Comparison of ENCODE assay signal across 27 cellular contexts in genomic region chr6:101286146-101286545, GRCh38.
"Had no signal": no experiment of that assay in that cellular context is flagged by ENCODE, and none has a peak within 500 bp of the region (broad histone marks: within the 10 kb centered on the region; RNA-seq: fewer than 3 reads in every experiment).

No MANE protein-coding gene starts in this region.

- H3K4me3 Mint-ChIP-seq: activated CD4-positive, alpha-beta memory T cell treated with anti-CD3 and anti-CD28 coated beads, Interleukin-2, amount 10 ng/mL, durations not matched to agents 7 days and 5 days; activated CD4-positive, alpha-beta T cell treated with anti-CD3 and anti-CD28 coated beads for 36 hours; activated naive CD4-positive, alpha-beta T cell treated with anti-CD3 and anti-CD28 coated beads for 36 hours; activated naive CD8-positive, alpha-beta T cell; activated T-helper 17 cell treated with anti-CD3 and anti-CD28 coated beads, Interleukin-2, amount 50 U/mL, for 72 hours; brain; T-cell had no signal

- H3K4me1 Mint-ChIP-seq: activated CD4-positive, alpha-beta memory T cell treated with anti-CD3 and anti-CD28 coated beads, Interleukin-2, amount 10 ng/mL, durations not matched to agents 7 days and 5 days; activated CD4-positive, alpha-beta T cell treated with anti-CD3 and anti-CD28 coated beads for 36 hours; activated T-helper 17 cell treated with anti-CD3 and anti-CD28 coated beads, Interleukin-2, amount 50 U/mL, for 72 hours; brain; T-cell had no signal

- H3K4me3 ChIP-seq: SK-N-MC had no signal

- H3K9me3 Mint-ChIP-seq: activated naive CD4-positive, alpha-beta T cell treated with anti-CD3 and anti-CD28 coated beads for 36 hours had no signal

- DNase-seq: activated CD4-positive, alpha-beta memory T cell treated with anti-CD3 and anti-CD28 coated beads, Interleukin-2, amount 10 ng/mL, durations not matched to agents 7 days and 5 days; activated CD4-positive, alpha-beta T cell treated with anti-CD3 and anti-CD28 coated beads for 36 hours; activated CD4-positive, alpha-beta T cell treated with anti-CD3 and anti-CD28 coated beads, Interleukin-2, amount 50 U/mL, for 1 hour; activated gamma-delta T cell; activated naive CD4-positive, alpha-beta T cell treated with anti-CD3 and anti-CD28 coated beads for 36 hours; activated T-cell treated with anti-CD3 and anti-CD28 coated beads for 4 hours; activated T-cell treated with anti-CD3 and anti-CD28 coated beads, Interleukin-2, amount 50 U/mL, for 48 hours; amygdala; Kasumi-1; KBM-7; NCI-H1694; NCI-H2029; NCI-H2107; NCI-H2171 treated with DMSO at 0.1 percent for 48 hours; NCI-H510A treated with DMSO at 0.1 percent for 48 hours; OCI-M1; RPMI8226; T-cell; T-helper 2 cell had no signal

- H3K27me3 Mint-ChIP-seq: activated CD4-positive, alpha-beta memory T cell treated with anti-CD3 and anti-CD28 coated beads, Interleukin-2, amount 10 ng/mL, durations not matched to agents 7 days and 5 days; activated CD4-positive, alpha-beta T cell treated with anti-CD3 and anti-CD28 coated beads for 36 hours; activated naive CD8-positive, alpha-beta T cell; activated T-helper 17 cell treated with anti-CD3 and anti-CD28 coated beads, Interleukin-2, amount 50 U/mL, for 72 hours; T-cell had no signal

- FAIRE-seq: astrocyte had no signal

- H3K27ac Mint-ChIP-seq: activated CD4-positive, alpha-beta memory T cell treated with anti-CD3 and anti-CD28 coated beads, Interleukin-2, amount 10 ng/mL, durations not matched to agents 7 days and 5 days; activated CD4-positive, alpha-beta T cell treated with anti-CD3 and anti-CD28 coated beads for 36 hours; activated naive CD4-positive, alpha-beta T cell treated with anti-CD3 and anti-CD28 coated beads for 36 hours; activated naive CD8-positive, alpha-beta T cell; activated T-helper 17 cell treated with anti-CD3 and anti-CD28 coated beads, Interleukin-2, amount 50 U/mL, for 72 hours; brain; T-cell had no signal

- H3K36me3 Mint-ChIP-seq: activated naive CD8-positive, alpha-beta T cell; brain; T-cell had no signal

- H3K27ac ChIP-seq: SK-N-MC, VCaP had no signal

- ATAC-seq: activated CD4-positive, alpha-beta T cell treated with anti-CD3 and anti-CD28 coated beads for 36 hours; activated T-helper 17 cell treated with anti-CD3 and anti-CD28 coated beads, Interleukin-2, amount 50 U/mL, for 72 hours; Panc1; Right ventricle myocardium inferior; T-cell had no signal
